In genomic region chr6:13573669-13574110, GRCh38 we compare ENCODE assay signal across 8 cellular contexts. TPM values are rescaled to one million over a fixed set of nuclear protein-coding genes. Genes with fewer than 3 reads are reported as not detected.
DNase-seq lines count a peak whose midpoint lies in the region; ATAC-seq and TF ChIP-seq lines count a peak whose summit lies in the region.

No MANE protein-coding gene starts in this region.

- peak overlapping the region; percentile 64 for H3K4ac ChIP-seq in IMR-90 (ENCODE audit: low read depth, low read length)

- H3K9ac ChIP-seq in IMR-90 (ENCODE audit: low read depth, low read length): peak overlapping the region; percentile 92

- no peaks in the 10 kb centered on the region for H3K9me3 ChIP-seq in IMR-90 (ENCODE audit: control insufficient read depth, insufficient read depth, low read length)

- H2BK5ac ChIP-seq in IMR-90 (ENCODE audit: low read depth, low read length, poor library complexity, severe bottlenecking): peak overlapping the region; percentile 11

- H3K9me3 Mint-ChIP-seq in Calu3 (ENCODE audit: low read depth, unreplicated experiment) (no peaks in the 10 kb centered on the region), neural crest cell (peaks cover 5% of the 10 kb centered on the region)

- peak overlapping the region; percentile 98 for H3K4me2 ChIP-seq in IMR-90 (ENCODE audit: low read depth, low read length)

- peak overlapping the region; percentile 97 for H3K4me3 Mint-ChIP-seq in Calu3 (ENCODE audit: low read depth, unreplicated experiment)
- peak overlapping the region; percentile 90 for H3K4me3 Mint-ChIP-seq in neural crest cell

- POLR2A ChIA-PET in IMR-90 (lab: Charles Lee; ENCODE audit: unreplicated experiment): interaction anchor here (1.5 kb wide), 1 partner anchor 245 kb away, joined by 5 read pairs; the partner anchor contains the start of gene TBC1D7

- H3K36me3 ChIP-seq in IMR-90 (ENCODE audit: control insufficient read depth, insufficient read depth, low read length): no peaks in the 10 kb centered on the region

- TF ChIP-seq CTCF in Calu3 (IDR thresholded peaks at IDR 0.05; ENCODE audit: unreplicated experiment): no peak
- no peak for TF ChIP-seq CTCF in IMR-90 (conservative IDR thresholded peaks at IDR 0.05; ENCODE audit: low read depth, low read length)
- TF ChIP-seq CTCF in foreskin fibroblast (IDR thresholded peaks at IDR 0.05; ENCODE audit: low read depth, low read length): no peak
- TF ChIP-seq CTCF in neural crest cell (conservative IDR thresholded peaks at IDR 0.05): no peak
- TF ChIP-seq CTCF in GM20000 (IDR thresholded peaks at IDR 0.05; ENCODE audit: extremely low read depth, missing control alignments): no peak

- peaks cover 6% of the 10 kb centered on the region; the same call in 1 of the 2 replicates for H3K27me3 ChIP-seq in IMR-90 (ENCODE audit: control insufficient read depth, insufficient read depth, low read length)

- BruUV-seq in Calu3 (replicated peaks; lab: Mats Ljungman, UMichigan) (TSS peak; percentile 77), IMR-90 (replicated peaks; lab: Mats Ljungman, UMichigan) (no TSS peak)

- H3K4me3 ChIP-seq in IMR-90 (ENCODE audit: insufficient read depth, low read depth, low read length) (peak overlapping the region; percentile 76), foreskin fibroblast (ENCODE audit: low read depth in 1 of 2, low read length in 2 of 2) (peak overlapping the region; percentile 77 to 89)

- peak overlapping the region; percentile 28 for H3K27ac ChIP-seq in IMR-90 (ENCODE audit: insufficient read depth, low read length)

- peak overlapping the region; percentile 68 for H3K23ac ChIP-seq in IMR-90 (ENCODE audit: low read depth, low read length)

- CTCF ChIA-PET in Calu3 (lab: Charles Lee) (interaction anchor here (1.6 kb wide), 1 partner anchor 36 kb away, joined by 6 read pairs; no protein-coding TSS in a partner anchor), IMR-90 (lab: Yijun Ruan, JAX) (interaction anchor here (1.2 kb wide), 1 partner anchor 54 kb away, joined by 3 read pairs; no protein-coding TSS in a partner anchor)

- no peaks in the 10 kb centered on the region for H3K27me3 Mint-ChIP-seq in Calu3 (ENCODE audit: unreplicated experiment)
- no peaks in the 10 kb centered on the region for H3K27me3 Mint-ChIP-seq in neural crest cell (ENCODE audit: low read depth)

- no peak for TF ChIP-seq RAD21 in IMR-90 (IDR thresholded peaks at IDR 0.05; ENCODE audit: low read length)

- H2AK5ac ChIP-seq in IMR-90 (ENCODE audit: low read depth, low read length): peak overlapping the region; percentile 16; the same call in 1 of the 2 replicates

- dilution Hi-C loops in IMR-90 (cut with HindIII; ENCODE audit: low sequenced_read_pairs, unreplicated experiment): no loop called here

- no peaks in the 10 kb centered on the region for H4K20me1 ChIP-seq in IMR-90 (ENCODE audit: insufficient read depth, low read length)

- H3K79me1 ChIP-seq in IMR-90 (ENCODE audit: low read depth in 1 of 2, low read length in 2 of 2): peaks cover 7 to 13% of the 10 kb centered on the region in 2 experiments

- H4K8ac ChIP-seq in IMR-90 (ENCODE audit: low read depth in 2 of 2, low read length in 2 of 2): peak overlapping the region; percentile 43 to 90; a peak in 3 of 4 replicates

- H3K4me1 ChIP-seq in IMR-90 (ENCODE audit: control insufficient read depth, insufficient read depth, low read length): no peaks in the 10 kb centered on the region; the same call in 1 of the 2 replicates

- no peaks in the 10 kb centered on the region; the same call in 1 of the 2 replicates for H3K9me1 ChIP-seq in IMR-90 (ENCODE audit: insufficient read depth, low read length)

- no peak overlapping the region for H2BK20ac ChIP-seq in IMR-90 (ENCODE audit: low read depth, low read length)

- H3K36me3 Mint-ChIP-seq in Calu3 (ENCODE audit: insufficient read depth, unreplicated experiment): peaks cover 18% of the 10 kb centered on the region
- H3K36me3 Mint-ChIP-seq in neural crest cell (ENCODE audit: low read depth): peaks cover 5% of the 10 kb centered on the region

- peak overlapping the region; percentile 89 for H4K5ac ChIP-seq in IMR-90 (ENCODE audit: low read depth, low read length)

- 70% methylated on average over 2 of the region's 14 CpGs; no CpG with 5 or more reads in 1 of the 2 experiments for WGBS in IMR-90 (ENCODE audit: extremely low coverage in 2 of 2, insufficient read length in 1 of 2), 2 experiments

- intact Hi-C loops in Calu3 (cut with micrococcal nuclease; ENCODE audit: unreplicated experiment): loop anchor here (2.0 to 5.0 kb wide), 2 partner anchors 87 to 176 kb away; partner anchors contain the start of gene GFOD1
- intact Hi-C loops in IMR-90 (cut with micrococcal nuclease): loop anchor here (2.0 kb wide), 2 partner anchors 41 to 87 kb away; partner anchors contain the start of genes GFOD1 and NOL7

- H2BK120ac ChIP-seq in IMR-90 (ENCODE audit: low read depth, low read length): 0 out of 2 replicates have a peak overlapping the region, but pooled peaks have one; percentile 1

- no peak for ATAC-seq in IMR-90 (ENCODE audit: low read depth)
- no peak for ATAC-seq in left lobe of liver

- DNase-seq in Calu3 (peak; percentile 8), IMR-90 (peak; percentile 46), foreskin fibroblast (peak; percentile 42 to 72), neural crest cell (ENCODE audit: low read depth, low spot score) (no peak), GM20000 (ENCODE audit: low spot score) (no peak), left lobe of liver (ENCODE audit: low spot score) (no peak), GDM1 (lab: John Stamatoyannopoulos, UW) (no peak)
- peak; percentile 68 for DNase-seq in activated CD8-positive, alpha-beta memory T cell treated with anti-CD3 and anti-CD28 coated beads, Interleukin-2, amount 50 U/mL, for 48 hours

- peak overlapping the region; percentile 95 for H2AFZ ChIP-seq in IMR-90 (replicated peaks; ENCODE audit: low read length, poor library complexity)

- no peak for TF ChIP-seq POLR2A in IMR-90 (IDR thresholded peaks at IDR 0.05; ENCODE audit: low read depth, low read length)

- in situ Hi-C loops in IMR-90 (cut with MboI; ENCODE audit: low sequenced_read_pairs): no loop called here

- H3K56ac ChIP-seq in IMR-90 (ENCODE audit: extremely low read depth, insufficient read depth, low read length): peak overlapping the region; percentile 58; the same call in 1 of the 2 replicates

- peak overlapping the region; percentile 38 for H2AK9ac ChIP-seq in IMR-90 (replicated peaks; ENCODE audit: low read depth, low read length, poor library complexity)

- H3K4me1 Mint-ChIP-seq in Calu3 (ENCODE audit: low read depth, unreplicated experiment) (no peaks in the 10 kb centered on the region), neural crest cell (peaks cover 28% of the 10 kb centered on the region)

- H4K91ac ChIP-seq in IMR-90 (ENCODE audit: insufficient read depth, low read depth, low read length): peak overlapping the region; percentile 50; the same call in 1 of the 2 replicates

- peak overlapping the region; percentile 80 for H3K27ac Mint-ChIP-seq in Calu3 (ENCODE audit: unreplicated experiment)
- H3K27ac Mint-ChIP-seq in neural crest cell (ENCODE audit: unreplicated experiment): peak overlapping the region; percentile 66

- H3K18ac ChIP-seq in IMR-90 (ENCODE audit: low read depth, low read length): peak overlapping the region; percentile 66

- H3K14ac ChIP-seq in IMR-90 (replicated peaks; ENCODE audit: low read depth, low read length): peak overlapping the region; percentile 84; the same call in 1 of the 2 replicates

- H2BK15ac ChIP-seq in IMR-90 (ENCODE audit: low read depth, low read length): no peak overlapping the region

TF ChIP-seq in IMR-90, 13 proteins besides CTCF, POLR2A, EP300 and RAD21:
- no peak for TF ChIP-seq NFE2L2 (IDR thresholded peaks at IDR 0.05; ENCODE audit: low read depth, low read length)
- TF ChIP-seq USF2 (IDR thresholded peaks at IDR 0.05; ENCODE audit: low read depth, low read length): peak; percentile 24; the same call in 1 of the 2 replicates

RNA-seq across cellular contexts. Expression of gene SIRT5, which starts 0.7 kb away (rescaled TPM):
- total RNA-seq in Calu3 (2022) (13.5 and 15.1 TPM in 2 replicates), IMR-90 (2012; rRNA removed) (5.0 and 5.2 TPM in 2 replicates), neural crest cell (8.8 and 10.3 TPM in 2 replicates), left lobe of liver (22.5 TPM)
- 4.6 and 4.7 TPM in 2 replicates for polyA plus RNA-seq in IMR-90 (2012; rRNA removed)
- 2.8 TPM in 2 replicates for polyA plus RNA-seq in IMR-90 (2012; cell fraction: cytosol; rRNA removed)
- 7.5 and 18.8 TPM in 2 replicates for polyA plus RNA-seq in IMR-90 (2012; cell fraction: nucleus; rRNA removed; ENCODE audit: low replicate concordance)

RNA-seq across cellular contexts. Expression of gene NOL7, which starts 41.4 kb away (rescaled TPM):
- total RNA-seq in Calu3 (2022): 44.5 and 44.7 TPM in 2 replicates
- 21.3 and 60.8 TPM in 2 replicates for total RNA-seq in IMR-90 (2012; rRNA removed)
- 33.4 and 34.5 TPM in 2 replicates for polyA plus RNA-seq in IMR-90 (2012; rRNA removed)
- polyA plus RNA-seq in IMR-90 (2012; cell fraction: cytosol; rRNA removed): 36.6 and 39.1 TPM in 2 replicates
- polyA plus RNA-seq in IMR-90 (2012; cell fraction: nucleus; rRNA removed; ENCODE audit: low replicate concordance): 16.3 and 34.0 TPM in 2 replicates
- 54.7 and 63.6 TPM in 2 replicates for total RNA-seq in neural crest cell
- 18.0 TPM for total RNA-seq in left lobe of liver

Comparison
In these comparisons a context has a peak if more than half of its experiments do, and no peak if none do; other contexts are left out.
1. DNase-seq: peak in Calu3 (single experiment), IMR-90 (single experiment), activated CD8-positive, alpha-beta memory T cell treated with anti-CD3 and anti-CD28 coated beads, Interleukin-2, amount 50 U/mL, for 48 hours (single experiment) and foreskin fibroblast (2 of 2); none in neural crest cell (single experiment), GM20000 (single experiment), left lobe of liver (single experiment) and GDM1 (single experiment).